ENCODE assay signal across 8 cellular contexts in the genomic region with DNA sequence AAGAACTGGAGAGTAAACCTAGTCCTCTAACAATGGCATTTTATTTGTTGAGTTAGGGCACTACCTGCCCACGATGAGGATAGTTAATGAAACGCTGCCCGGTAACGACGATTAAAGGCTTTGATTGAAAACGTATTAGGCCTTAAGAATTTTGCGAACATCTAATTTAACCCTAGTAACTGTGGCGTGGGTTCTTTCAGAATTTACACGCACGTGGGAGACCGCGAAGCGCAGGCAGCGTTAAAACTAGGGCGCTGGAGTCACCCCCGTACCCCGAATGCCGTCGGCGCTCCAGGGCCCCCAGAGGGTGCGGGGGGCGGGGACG. TPM values are rescaled to one million over a fixed set of nuclear protein-coding genes. Genes with fewer than 3 reads are reported as not detected.
A peak's percentile ranks its signal among the peaks of the same experiment; 100 is the strongest.
DNase-seq lines count a peak whose midpoint lies in the region; ATAC-seq and TF ChIP-seq lines count a peak whose summit lies in the region.

No MANE protein-coding gene starts in this region.

- peaks cover 40% of the 10 kb centered on the region for H3K79me2 ChIP-seq in neural progenitor cell (ENCODE audit: low read depth)

- no peaks in the 10 kb centered on the region for H3K36me3 ChIP-seq in CD4-positive, alpha-beta memory T cell (ENCODE audit: insufficient read depth, low read length)
- H3K36me3 ChIP-seq in esophagus (ENCODE audit: control insufficient read depth in 2 of 2, insufficient read depth in 2 of 2, low read length in 1 of 2) (no peaks in the 10 kb centered on the region), neural progenitor cell (no peaks in the 10 kb centered on the region)

- intact Hi-C loops in CD4-positive, alpha-beta memory T cell (cut with micrococcal nuclease): loop anchor here (1.0 to 10.0 kb wide), 9 partner anchors 13 to 790 kb away; partner anchors contain the start of genes LPIN2, METTL4 and NDC80

- peak overlapping the region; percentile 93 to 99 (median 98) for H3K27ac Mint-ChIP-seq in CD4-positive, alpha-beta memory T cell
- peak overlapping the region; percentile 93 for H3K27ac Mint-ChIP-seq in neural progenitor cell

- in situ Hi-C loops in GM13976 (cut with MboI; ENCODE audit: low sequenced_read_pairs, unreplicated experiment): loop anchor here (25.0 kb wide), 1 partner anchor 1842 kb away; the partner anchor contains the start of gene YES1

- peak overlapping the region; percentile 89 to 99 (median 94) for H3K4me3 Mint-ChIP-seq in CD4-positive, alpha-beta memory T cell
- peak overlapping the region; percentile 90 for H3K4me3 Mint-ChIP-seq in neural progenitor cell

- peak overlapping the region; percentile 80 for H3K9ac ChIP-seq in neural progenitor cell

- H3K4me2 ChIP-seq in neural progenitor cell: peak overlapping the region; percentile 92

- H3K27me3 ChIP-seq in CD4-positive, alpha-beta memory T cell (ENCODE audit: insufficient read depth, low read length): no peaks in the 10 kb centered on the region
- H3K27me3 ChIP-seq in esophagus (ENCODE audit: control insufficient read depth in 1 of 2, insufficient read depth in 2 of 2, low read length in 2 of 2): no peaks in the 10 kb centered on the region
- H3K27me3 ChIP-seq in neural progenitor cell: peaks cover 26% of the 10 kb centered on the region

- peaks cover 17 to 38% (median 25%) of the 10 kb centered on the region in 4 donors for H3K4me1 Mint-ChIP-seq in CD4-positive, alpha-beta memory T cell
- peaks cover 25% of the 10 kb centered on the region for H3K4me1 Mint-ChIP-seq in neural progenitor cell

- H3K9me3 ChIP-seq in CD4-positive, alpha-beta memory T cell (ENCODE audit: control insufficient read depth in 1 of 2, low read length in 2 of 2): no peaks in the 10 kb centered on the region
- H3K9me3 ChIP-seq in esophagus (ENCODE audit: control insufficient read depth in 2 of 2, insufficient read depth in 1 of 2, low read depth in 1 of 2, low read length in 1 of 2) (no peaks in the 10 kb centered on the region), neural progenitor cell (ENCODE audit: low read depth) (no peaks in the 10 kb centered on the region)

- WGBS in esophagus, 2 donors: 0 to 1% methylated on average over 23 of the region's 23 CpGs

- H3K4me1 ChIP-seq in CD4-positive, alpha-beta memory T cell (ENCODE audit: insufficient read depth, low read length): peaks cover 19% of the 10 kb centered on the region
- H3K4me1 ChIP-seq in esophagus (ENCODE audit: control insufficient read depth in 2 of 2, insufficient read depth in 2 of 2, low read length in 1 of 2) (peaks cover 0 to 2% of the 10 kb centered on the region in 2 donors), neural progenitor cell (peaks cover 5% of the 10 kb centered on the region)

- POLR2A ChIA-PET in CD4-positive, alpha-beta memory T cell (lab: Charles Lee; ENCODE audit: partially characterized antibody): interaction anchor here (0.6 to 6.3 kb wide), 21 partner anchors 11 to 593 kb away, joined by 3 to 698 read pairs (median 15); partner anchors contain the start of genes METTL4, MYL12A and NDC80

- H3F3A ChIP-seq in neural progenitor cell (ENCODE audit: low read depth): peaks cover 16% of the 10 kb centered on the region

- CTCF ChIA-PET in CD4-positive, alpha-beta memory T cell (lab: Charles Lee; ENCODE audit: partially characterized antibody): interaction anchor here (0.9 to 5.5 kb wide), 4 partner anchors 15 to 84 kb away, joined by 3 to 75 read pairs (median 18); partner anchors contain the start of genes METTL4 and NDC80

- peaks cover 6 to 31% of the 10 kb centered on the region in 2 donors for H3K36me3 Mint-ChIP-seq in CD4-positive, alpha-beta memory T cell
- H3K36me3 Mint-ChIP-seq in neural progenitor cell: peaks cover 8% of the 10 kb centered on the region

- no peak for TF ChIP-seq CTCF in neural progenitor cell (IDR thresholded peaks at IDR 0.05)
- TF ChIP-seq CTCF in GM13976 (IDR thresholded peaks at IDR 0.05; ENCODE audit: borderline replicate concordance, control extremely low read depth, extremely low read depth, insufficient read depth, missing control alignments): no peak

- H3K4me3 ChIP-seq in CD4-positive, alpha-beta memory T cell (ENCODE audit: low read length in 2 of 2): peak overlapping the region; percentile 1 to 85
- H3K4me3 ChIP-seq in esophagus (ENCODE audit: low read depth in 1 of 2, low read length in 2 of 2) (peak overlapping the region; percentile 73 to 89), neural progenitor cell (peak overlapping the region; percentile 74)

- ATAC-seq in GM21526 (IDR thresholded peaks at IDR 0.05; ENCODE audit: low FRiP score, unreplicated experiment): peak; percentile 31
- ATAC-seq in HG03354 (IDR thresholded peaks at IDR 0.05; ENCODE audit: poor library complexity, severe bottlenecking, unreplicated experiment): no peak

- no peaks in the 10 kb centered on the region for H3K27me3 Mint-ChIP-seq in CD4-positive, alpha-beta memory T cell
- H3K27me3 Mint-ChIP-seq in neural progenitor cell (ENCODE audit: insufficient read depth, low read depth): peaks cover 2% of the 10 kb centered on the region

- DNase-seq in CD4-positive, alpha-beta memory T cell: peak in 4 of 5 donors; percentile 82 to 87 (median 86)
- DNase-seq in SW480 (ENCODE audit: low spot score) (peak; percentile 49), neural progenitor cell (ENCODE audit: low spot score) (no peak), GM13976 (ENCODE audit: low spot score) (no peak)
- DNase-seq in NK-92 treated with Interleukin-12 subunit alpha and Interleukin-12 subunit beta, amount 100 ng/mL, for 24 hours (lab: John Stamatoyannopoulos, UW): no peak

- H3K9me3 Mint-ChIP-seq in CD4-positive, alpha-beta memory T cell: no peaks in the 10 kb centered on the region
- H3K9me3 Mint-ChIP-seq in neural progenitor cell: no peaks in the 10 kb centered on the region

- H2AFZ ChIP-seq in neural progenitor cell (replicated peaks): peak overlapping the region; percentile 99

- peaks cover 39% of the 10 kb centered on the region for H4K20me1 ChIP-seq in neural progenitor cell (ENCODE audit: low read depth)

- peak overlapping the region; percentile 99 for H3K27ac ChIP-seq in CD4-positive, alpha-beta memory T cell (ENCODE audit: low read depth, low read length)
- peak overlapping the region; percentile 97 to 98 for H3K27ac ChIP-seq in esophagus (ENCODE audit: low read depth in 2 of 2, low read length in 1 of 2)
- no peak overlapping the region for H3K27ac ChIP-seq in neural progenitor cell

RNA-seq across cellular contexts. Expression of gene SMCHD1, which starts 0.7 kb away (rescaled TPM):
- total RNA-seq in CD4-positive, alpha-beta memory T cell: 100 to 1,000 TPM; 268 to 288 TPM
- polyA plus RNA-seq in CD4-positive, alpha-beta memory T cell: 10 to 100 TPM; 22.1 to 60.9 TPM
- polyA plus RNA-seq in esophagus: 1 to 10 TPM; 5.0 to 7.6 TPM
- total RNA-seq in neural progenitor cell (ENCODE audit: low replicate concordance): 65.3 and 127 TPM in 2 replicates

Comparison
In these comparisons a context has a peak if more than half of its experiments do, and no peak if none do; other contexts are left out.
1. DNase-seq: peak in CD4-positive, alpha-beta memory T cell (4 of 5) and SW480 (single experiment); none in neural progenitor cell (single experiment), GM13976 (single experiment) and NK-92 treated with Interleukin-12 subunit alpha and Interleukin-12 subunit beta, amount 100 ng/mL, for 24 hours (single experiment).
2. Peak in every context shown above with its lines, with median percentiles within 50 percentile points of each other: H3K4me3 ChIP-seq.